9 cellular contexts compared by ENCODE assay signal in the genomic region with DNA sequence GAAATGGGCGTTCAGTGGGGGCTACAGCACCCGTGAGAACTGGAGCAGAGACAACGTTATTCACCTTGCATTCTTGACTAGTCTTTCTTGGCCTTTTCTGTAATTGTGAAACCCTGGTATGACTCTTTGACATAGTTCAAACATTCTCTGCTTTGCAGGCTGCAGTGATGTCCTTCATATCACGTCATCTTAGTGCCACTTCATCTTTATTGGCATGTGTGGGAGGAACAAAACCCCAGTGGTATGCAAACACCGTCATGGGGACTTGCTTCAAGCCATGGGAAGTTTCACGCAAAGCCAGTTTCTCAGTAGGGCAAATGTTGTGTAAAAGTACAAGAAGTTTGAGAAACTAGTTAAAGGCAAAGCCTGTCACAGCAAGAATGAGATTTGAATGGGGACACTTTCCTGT. TPM values are rescaled to one million over a fixed set of nuclear protein-coding genes. Genes with fewer than 3 reads are reported as not detected.
A peak's percentile ranks its signal among the peaks of the same experiment; 100 is the strongest.
DNase-seq lines count a peak whose midpoint lies in the region; ATAC-seq and TF ChIP-seq lines count a peak whose summit lies in the region.
"Had no signal": no experiment of that assay in that cellular context is flagged by ENCODE, and none has a peak within 500 bp of the region (broad histone marks: within the 10 kb centered on the region; RNA-seq: fewer than 3 reads in every experiment).

No MANE protein-coding gene starts in this region.

- DNase-seq in DMS53 (lab: John Stamatoyannopoulos, UW), result peak; percentile 43
- no peak for DNase-seq in DMS53 treated with DMSO at 0.1 percent for 48 hours (lab: John Stamatoyannopoulos, UW; ENCODE audit: unreplicated experiment)
- peak; percentile 6 to 8 for DNase-seq in activated CD4-positive, alpha-beta T cell treated with anti-CD3 and anti-CD28 coated beads, Interleukin-2, amount 50 U/mL, for 4 hours
- no peak for DNase-seq in prostate gland (ENCODE audit: low spot score)
- no peak for DNase-seq in NCI-H2171 (lab: John Stamatoyannopoulos, UW)
- no peak for DNase-seq in NCI-H446 treated with DMSO at 0.1 percent for 48 hours (lab: John Stamatoyannopoulos, UW)
- no peak for DNase-seq in uterus

- no peak overlapping the region for H3K4me3 ChIP-seq in prostate gland
- H3K4me3 ChIP-seq in uterus, result no peak overlapping the region

- no peaks in the 10 kb centered on the region for H3K9me3 ChIP-seq in prostate gland
- no peaks in the 10 kb centered on the region for H3K9me3 ChIP-seq in uterus

- TF ChIP-seq CTCF in prostate gland (IDR thresholded peaks at IDR 0.05), result no peak
- TF ChIP-seq CTCF in uterus (IDR thresholded peaks at IDR 0.05), result no peak

- H3K27ac ChIP-seq in prostate gland (peak overlapping the region; percentile 5 to 53), uterus (no peak overlapping the region)
- H3K27ac ChIP-seq: 22Rv1 had no signal

- intact Hi-C loops in prostate gland (cut with DNase I), result no loop called here
- intact Hi-C loops in uterus (cut with DNase I; ENCODE audit: low total_unique reads), result no loop called here

- peak; percentile 69 for ATAC-seq in HG02970 (IDR thresholded peaks at IDR 0.05; ENCODE audit: low FRiP score, unreplicated experiment)

- no peak for TF ChIP-seq POLR2A in prostate gland (IDR thresholded peaks at IDR 0.05)
- no peak for TF ChIP-seq POLR2A in uterus (IDR thresholded peaks at IDR 0.05)

- H3K4me1 ChIP-seq in prostate gland (replicated peaks) (peaks cover 9% of the 10 kb centered on the region), uterus (no peaks in the 10 kb centered on the region)

- no peaks in the 10 kb centered on the region for H3K36me3 ChIP-seq in prostate gland
- H3K36me3 ChIP-seq in uterus, result no peaks in the 10 kb centered on the region

- WGBS in prostate gland, result 47% methylated on average over 6 of the region's 6 CpGs

- no peaks in the 10 kb centered on the region for H3K27me3 ChIP-seq in prostate gland (replicated peaks; ENCODE audit: insufficient read depth)
- no peaks in the 10 kb centered on the region for H3K27me3 ChIP-seq in uterus

RNA-seq across cellular contexts. Expression of a gene that starts 20.2 kb away (rescaled TPM):
- total RNA-seq in prostate gland (10 to 100 TPM; 60.8 to 87.0 TPM), uterus (10 to 100 TPM; 20.5 to 46.0 (median 35.5) TPM)

RNA-seq across cellular contexts. Expression of a gene that starts 28.8 kb away (rescaled TPM):
- total RNA-seq in prostate gland (10 to 100 TPM; 48.1 to 59.8 TPM), uterus (10 to 100 TPM; 18.7 to 33.4 (median 28.3) TPM)

Comparison
In these comparisons a context has a peak if more than half of its experiments do, and no peak if none do; other contexts are left out.
1. DNase-seq: peak in DMS53 (single experiment) and activated CD4-positive, alpha-beta T cell treated with anti-CD3 and anti-CD28 coated beads, Interleukin-2, amount 50 U/mL, for 4 hours (2 of 2); none in DMS53 treated with DMSO at 0.1 percent for 48 hours (single experiment), prostate gland (single experiment), NCI-H2171 (single experiment), NCI-H446 treated with DMSO at 0.1 percent for 48 hours (single experiment) and uterus (0 of 2).
2. H3K27ac ChIP-seq: peak in prostate gland (2 of 2); none in uterus (0 of 2).